ENCODE assay signal across 1 cellular context in the genomic region with DNA sequence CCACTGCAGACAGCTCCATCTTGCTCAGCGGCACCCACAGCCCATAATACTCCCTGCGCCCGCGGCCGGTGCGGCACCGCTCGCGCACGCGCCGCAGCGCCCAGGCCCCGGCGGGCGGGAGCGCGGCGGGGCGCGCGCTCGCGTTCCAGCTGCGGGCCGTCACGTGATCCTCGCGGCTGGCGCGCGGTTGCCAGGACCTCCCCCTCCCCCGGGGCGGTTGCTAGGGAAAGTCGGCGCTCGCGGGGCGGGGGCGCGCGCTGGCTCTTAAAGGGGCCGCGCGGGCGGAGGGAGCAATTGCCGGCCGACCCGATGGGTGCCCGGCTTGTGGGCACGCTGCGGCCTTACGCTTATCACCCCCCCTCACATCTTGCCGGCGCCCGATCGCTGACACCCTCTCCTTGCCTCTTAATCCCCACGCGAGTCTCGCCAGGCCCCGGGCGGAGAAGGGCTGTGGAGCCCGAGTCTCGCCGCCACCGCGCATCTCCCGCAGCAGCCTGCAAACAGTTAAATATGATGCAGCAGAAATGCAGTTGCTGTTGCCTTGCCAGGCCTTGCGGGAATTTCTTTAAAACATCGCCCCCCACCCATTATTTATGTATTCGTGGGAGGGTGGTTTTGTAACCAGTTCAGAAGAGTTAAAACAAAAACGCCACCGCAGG.
TF ChIP-seq lines count a peak whose summit lies in the region.

A gene (minus strand): TSS at position 45 of the 659 bp plus-strand sequence. CDS start 26 bp downstream, at position 19.

TF ChIP-seq in HEK293, 187 proteins besides CTCF, POLR2A, EP300 and RAD21 (continued from another document and continues in another):
- TF ChIP-seq, protein P1, sequence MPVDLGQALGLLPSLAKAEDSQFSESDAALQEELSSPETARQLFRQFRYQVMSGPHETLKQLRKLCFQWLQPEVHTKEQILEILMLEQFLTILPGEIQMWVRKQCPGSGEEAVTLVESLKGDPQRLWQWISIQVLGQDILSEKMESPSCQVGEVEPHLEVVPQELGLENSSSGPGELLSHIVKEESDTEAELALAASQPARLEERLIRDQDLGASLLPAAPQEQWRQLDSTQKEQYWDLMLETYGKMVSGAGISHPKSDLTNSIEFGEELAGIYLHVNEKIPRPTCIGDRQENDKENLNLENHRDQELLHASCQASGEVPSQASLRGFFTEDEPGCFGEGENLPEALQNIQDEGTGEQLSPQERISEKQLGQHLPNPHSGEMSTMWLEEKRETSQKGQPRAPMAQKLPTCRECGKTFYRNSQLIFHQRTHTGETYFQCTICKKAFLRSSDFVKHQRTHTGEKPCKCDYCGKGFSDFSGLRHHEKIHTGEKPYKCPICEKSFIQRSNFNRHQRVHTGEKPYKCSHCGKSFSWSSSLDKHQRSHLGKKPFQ (tag by site-specific recombination; IDR thresholded peaks at IDR 0.05), result no peak
- TF ChIP-seq ZNF221 (tag by site-specific recombination; IDR thresholded peaks at IDR 0.05; ENCODE audit: borderline replicate concordance) (no peak), ZNF521 (tag by site-specific recombination; IDR thresholded peaks at IDR 0.05) (no peak), ZBTB21 (tag by site-specific recombination; IDR thresholded peaks at IDR 0.05) (0 out of 2 replicates have a peak, but pooled peaks have one; percentile 15), KLF16 (tag by site-specific recombination; IDR thresholded peaks at IDR 0.05) (peak; percentile 49; the same call in 1 of the 2 replicates), ZBTB8A (tag by site-specific recombination; IDR thresholded peaks at IDR 0.05) (peak; percentile 98), KLF9 (tag by site-specific recombination; IDR thresholded peaks at IDR 0.05; ENCODE audit: low read depth) (no peak; the same call in 1 of the 2 replicates), ZXDB (tag by site-specific recombination; IDR thresholded peaks at IDR 0.05) (peak; percentile 82), SALL2 (tag by site-specific recombination; IDR thresholded peaks at IDR 0.05; ENCODE audit: borderline replicate concordance) (no peak), HOXD13 (CRISPR knock-in tag; IDR thresholded peaks at IDR 0.05; ENCODE audit: borderline replicate concordance) (no peak), ZNF16 (tag by site-specific recombination; IDR thresholded peaks at IDR 0.05; ENCODE audit: low read depth) (no peak), MEIS1 (CRISPR knock-in tag; IDR thresholded peaks at IDR 0.05; ENCODE audit: borderline replicate concordance) (no peak), ZNF792 (tag by site-specific recombination; IDR thresholded peaks at IDR 0.05) (no peak), ZNF560 (tag by site-specific recombination; IDR thresholded peaks at IDR 0.05; ENCODE audit: borderline replicate concordance) (no peak), PRDM1 (tag by site-specific recombination; IDR thresholded peaks at IDR 0.05) (no peak), ZNF239 (tag by site-specific recombination; IDR thresholded peaks at IDR 0.05) (no peak), MZF1 (tag by site-specific recombination; IDR thresholded peaks at IDR 0.05; ENCODE audit: borderline replicate concordance) (no peak), BCL11A (tag by site-specific recombination; IDR thresholded peaks at IDR 0.05; ENCODE audit: low read depth) (0 out of 2 replicates have a peak, but pooled peaks have one; percentile 15), SP7 (tag by site-specific recombination; IDR thresholded peaks at IDR 0.05) (peak; percentile 81), ZNF274 (IDR thresholded peaks at IDR 0.05; ENCODE audit: low read length) (no peak), ZNF274 (tag by site-specific recombination; IDR thresholded peaks at IDR 0.05; ENCODE audit: borderline replicate concordance) (no peak), IKZF3 (tag by site-specific recombination; IDR thresholded peaks at IDR 0.05) (0 out of 2 replicates have a peak, but pooled peaks have one; percentile 41), ZFP41 (tag by site-specific recombination; IDR thresholded peaks at IDR 0.05; ENCODE audit: borderline replicate concordance) (no peak), TRIM28 (IDR thresholded peaks at IDR 0.05; ENCODE audit: borderline replicate concordance, low read length) (no peak), ZNF266 (tag by site-specific recombination; IDR thresholded peaks at IDR 0.05; ENCODE audit: low read depth) (no peak), ZNF354C (tag by site-specific recombination; IDR thresholded peaks at IDR 0.05; ENCODE audit: borderline replicate concordance, low read depth) (no peak), SCRT2 (tag by site-specific recombination; IDR thresholded peaks at IDR 0.05) (peak; percentile 60; the same call in 1 of the 2 replicates), KLF7 (tag by site-specific recombination; IDR thresholded peaks at IDR 0.05; ENCODE audit: borderline replicate concordance) (no peak), ZNF146 (tag by site-specific recombination; IDR thresholded peaks at IDR 0.05) (no peak), KLF10 (tag by site-specific recombination; IDR thresholded peaks at IDR 0.05) (0 out of 2 replicates have a peak, but pooled peaks have one; percentile 50), ZNF558 (tag by site-specific recombination; IDR thresholded peaks at IDR 0.05) (no peak), ZNF677 (tag by site-specific recombination; IDR thresholded peaks at IDR 0.05) (no peak), ZNF202 (tag by site-specific recombination; IDR thresholded peaks at IDR 0.05; ENCODE audit: borderline replicate concordance) (no peak), SCRT1 (tag by site-specific recombination; IDR thresholded peaks at IDR 0.05; ENCODE audit: borderline replicate concordance) (no peak), ZNF112 (tag by site-specific recombination; IDR thresholded peaks at IDR 0.05) (no peak), ZNF24 (tag by site-specific recombination; IDR thresholded peaks at IDR 0.05) (peak; percentile 81), ZNF776 (tag by site-specific recombination; IDR thresholded peaks at IDR 0.05; ENCODE audit: borderline replicate concordance) (no peak), ZNF155 (tag by site-specific recombination; IDR thresholded peaks at IDR 0.05) (no peak), ZEB2 (tag by site-specific recombination; IDR thresholded peaks at IDR 0.05) (peak; percentile 94), FEZF1 (tag by site-specific recombination; IDR thresholded peaks at IDR 0.05) (0 out of 2 replicates have a peak, but pooled peaks have one; percentile 7), ZNF324 (tag by site-specific recombination; IDR thresholded peaks at IDR 0.05) (peak; percentile 89), ZNF37A (tag by site-specific recombination; IDR thresholded peaks at IDR 0.05) (no peak)
- TF ChIP-seq, protein P2, sequence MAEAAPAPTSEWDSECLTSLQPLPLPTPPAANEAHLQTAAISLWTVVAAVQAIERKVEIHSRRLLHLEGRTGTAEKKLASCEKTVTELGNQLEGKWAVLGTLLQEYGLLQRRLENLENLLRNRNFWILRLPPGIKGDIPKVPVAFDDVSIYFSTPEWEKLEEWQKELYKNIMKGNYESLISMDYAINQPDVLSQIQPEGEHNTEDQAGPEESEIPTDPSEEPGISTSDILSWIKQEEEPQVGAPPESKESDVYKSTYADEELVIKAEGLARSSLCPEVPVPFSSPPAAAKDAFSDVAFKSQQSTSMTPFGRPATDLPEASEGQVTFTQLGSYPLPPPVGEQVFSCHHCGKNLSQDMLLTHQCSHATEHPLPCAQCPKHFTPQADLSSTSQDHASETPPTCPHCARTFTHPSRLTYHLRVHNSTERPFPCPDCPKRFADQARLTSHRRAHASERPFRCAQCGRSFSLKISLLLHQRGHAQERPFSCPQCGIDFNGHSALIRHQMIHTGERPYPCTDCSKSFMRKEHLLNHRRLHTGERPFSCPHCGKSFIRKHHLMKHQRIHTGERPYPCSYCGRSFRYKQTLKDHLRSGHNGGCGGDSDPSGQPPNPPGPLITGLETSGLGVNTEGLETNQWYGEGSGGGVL (tag by site-specific recombination; IDR thresholded peaks at IDR 0.05), result peak; percentile 87
- TF ChIP-seq, protein P3, sequence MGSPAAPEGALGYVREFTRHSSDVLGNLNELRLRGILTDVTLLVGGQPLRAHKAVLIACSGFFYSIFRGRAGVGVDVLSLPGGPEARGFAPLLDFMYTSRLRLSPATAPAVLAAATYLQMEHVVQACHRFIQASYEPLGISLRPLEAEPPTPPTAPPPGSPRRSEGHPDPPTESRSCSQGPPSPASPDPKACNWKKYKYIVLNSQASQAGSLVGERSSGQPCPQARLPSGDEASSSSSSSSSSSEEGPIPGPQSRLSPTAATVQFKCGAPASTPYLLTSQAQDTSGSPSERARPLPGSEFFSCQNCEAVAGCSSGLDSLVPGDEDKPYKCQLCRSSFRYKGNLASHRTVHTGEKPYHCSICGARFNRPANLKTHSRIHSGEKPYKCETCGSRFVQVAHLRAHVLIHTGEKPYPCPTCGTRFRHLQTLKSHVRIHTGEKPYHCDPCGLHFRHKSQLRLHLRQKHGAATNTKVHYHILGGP (tag by site-specific recombination; IDR thresholded peaks at IDR 0.05), result no peak
- TF ChIP-seq, protein P4, sequence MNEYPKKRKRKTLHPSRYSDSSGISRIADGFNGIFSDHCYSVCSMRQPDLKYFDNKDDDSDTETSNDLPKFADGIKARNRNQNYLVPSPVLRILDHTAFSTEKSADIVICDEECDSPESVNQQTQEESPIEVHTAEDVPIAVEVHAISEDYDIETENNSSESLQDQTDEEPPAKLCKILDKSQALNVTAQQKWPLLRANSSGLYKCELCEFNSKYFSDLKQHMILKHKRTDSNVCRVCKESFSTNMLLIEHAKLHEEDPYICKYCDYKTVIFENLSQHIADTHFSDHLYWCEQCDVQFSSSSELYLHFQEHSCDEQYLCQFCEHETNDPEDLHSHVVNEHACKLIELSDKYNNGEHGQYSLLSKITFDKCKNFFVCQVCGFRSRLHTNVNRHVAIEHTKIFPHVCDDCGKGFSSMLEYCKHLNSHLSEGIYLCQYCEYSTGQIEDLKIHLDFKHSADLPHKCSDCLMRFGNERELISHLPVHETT (tag by site-specific recombination; IDR thresholded peaks at IDR 0.05), result no peak
- TF ChIP-seq, protein P5, sequence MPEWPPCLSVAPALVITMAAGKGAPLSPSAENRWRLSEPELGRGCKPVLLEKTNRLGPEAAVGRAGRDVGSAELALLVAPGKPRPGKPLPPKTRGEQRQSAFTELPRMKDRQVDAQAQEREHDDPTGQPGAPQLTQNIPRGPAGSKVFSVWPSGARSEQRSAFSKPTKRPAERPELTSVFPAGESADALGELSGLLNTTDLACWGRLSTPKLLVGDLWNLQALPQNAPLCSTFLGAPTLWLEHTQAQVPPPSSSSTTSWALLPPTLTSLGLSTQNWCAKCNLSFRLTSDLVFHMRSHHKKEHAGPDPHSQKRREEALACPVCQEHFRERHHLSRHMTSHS (tag by site-specific recombination; IDR thresholded peaks at IDR 0.05), result 0 out of 2 replicates have a peak, but pooled peaks have one; percentile 15
- TF ChIP-seq, protein P6, sequence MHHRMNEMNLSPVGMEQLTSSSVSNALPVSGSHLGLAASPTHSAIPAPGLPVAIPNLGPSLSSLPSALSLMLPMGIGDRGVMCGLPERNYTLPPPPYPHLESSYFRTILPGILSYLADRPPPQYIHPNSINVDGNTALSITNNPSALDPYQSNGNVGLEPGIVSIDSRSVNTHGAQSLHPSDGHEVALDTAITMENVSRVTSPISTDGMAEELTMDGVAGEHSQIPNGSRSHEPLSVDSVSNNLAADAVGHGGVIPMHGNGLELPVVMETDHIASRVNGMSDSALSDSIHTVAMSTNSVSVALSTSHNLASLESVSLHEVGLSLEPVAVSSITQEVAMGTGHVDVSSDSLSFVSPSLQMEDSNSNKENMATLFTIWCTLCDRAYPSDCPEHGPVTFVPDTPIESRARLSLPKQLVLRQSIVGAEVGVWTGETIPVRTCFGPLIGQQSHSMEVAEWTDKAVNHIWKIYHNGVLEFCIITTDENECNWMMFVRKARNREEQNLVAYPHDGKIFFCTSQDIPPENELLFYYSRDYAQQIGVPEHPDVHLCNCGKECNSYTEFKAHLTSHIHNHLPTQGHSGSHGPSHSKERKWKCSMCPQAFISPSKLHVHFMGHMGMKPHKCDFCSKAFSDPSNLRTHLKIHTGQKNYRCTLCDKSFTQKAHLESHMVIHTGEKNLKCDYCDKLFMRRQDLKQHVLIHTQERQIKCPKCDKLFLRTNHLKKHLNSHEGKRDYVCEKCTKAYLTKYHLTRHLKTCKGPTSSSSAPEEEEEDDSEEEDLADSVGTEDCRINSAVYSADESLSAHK (tag by site-specific recombination; IDR thresholded peaks at IDR 0.05), result peak; percentile 25; the same call in 1 of the 2 replicates
- TF ChIP-seq, protein P7, sequence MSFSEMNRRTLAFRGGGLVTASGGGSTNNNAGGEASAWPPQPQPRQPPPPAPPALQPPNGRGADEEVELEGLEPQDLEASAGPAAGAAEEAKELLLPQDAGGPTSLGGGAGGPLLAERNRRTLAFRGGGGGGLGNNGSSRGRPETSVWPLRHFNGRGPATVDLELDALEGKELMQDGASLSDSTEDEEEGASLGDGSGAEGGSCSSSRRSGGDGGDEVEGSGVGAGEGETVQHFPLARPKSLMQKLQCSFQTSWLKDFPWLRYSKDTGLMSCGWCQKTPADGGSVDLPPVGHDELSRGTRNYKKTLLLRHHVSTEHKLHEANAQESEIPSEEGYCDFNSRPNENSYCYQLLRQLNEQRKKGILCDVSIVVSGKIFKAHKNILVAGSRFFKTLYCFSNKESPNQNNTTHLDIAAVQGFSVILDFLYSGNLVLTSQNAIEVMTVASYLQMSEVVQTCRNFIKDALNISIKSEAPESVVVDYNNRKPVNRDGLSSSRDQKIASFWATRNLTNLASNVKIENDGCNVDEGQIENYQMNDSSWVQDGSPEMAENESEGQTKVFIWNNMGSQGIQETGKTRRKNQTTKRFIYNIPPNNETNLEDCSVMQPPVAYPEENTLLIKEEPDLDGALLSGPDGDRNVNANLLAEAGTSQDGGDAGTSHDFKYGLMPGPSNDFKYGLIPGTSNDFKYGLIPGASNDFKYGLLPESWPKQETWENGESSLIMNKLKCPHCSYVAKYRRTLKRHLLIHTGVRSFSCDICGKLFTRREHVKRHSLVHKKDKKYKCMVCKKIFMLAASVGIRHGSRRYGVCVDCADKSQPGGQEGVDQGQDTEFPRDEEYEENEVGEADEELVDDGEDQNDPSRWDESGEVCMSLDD (tag by site-specific recombination; IDR thresholded peaks at IDR 0.05), result 0 out of 2 replicates have a peak, but pooled peaks have one; percentile 37
- TF ChIP-seq, protein P8, sequence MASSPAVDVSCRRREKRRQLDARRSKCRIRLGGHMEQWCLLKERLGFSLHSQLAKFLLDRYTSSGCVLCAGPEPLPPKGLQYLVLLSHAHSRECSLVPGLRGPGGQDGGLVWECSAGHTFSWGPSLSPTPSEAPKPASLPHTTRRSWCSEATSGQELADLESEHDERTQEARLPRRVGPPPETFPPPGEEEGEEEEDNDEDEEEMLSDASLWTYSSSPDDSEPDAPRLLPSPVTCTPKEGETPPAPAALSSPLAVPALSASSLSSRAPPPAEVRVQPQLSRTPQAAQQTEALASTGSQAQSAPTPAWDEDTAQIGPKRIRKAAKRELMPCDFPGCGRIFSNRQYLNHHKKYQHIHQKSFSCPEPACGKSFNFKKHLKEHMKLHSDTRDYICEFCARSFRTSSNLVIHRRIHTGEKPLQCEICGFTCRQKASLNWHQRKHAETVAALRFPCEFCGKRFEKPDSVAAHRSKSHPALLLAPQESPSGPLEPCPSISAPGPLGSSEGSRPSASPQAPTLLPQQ (tag by site-specific recombination; IDR thresholded peaks at IDR 0.05), result peak; percentile 100
- TF ChIP-seq, protein P9, sequence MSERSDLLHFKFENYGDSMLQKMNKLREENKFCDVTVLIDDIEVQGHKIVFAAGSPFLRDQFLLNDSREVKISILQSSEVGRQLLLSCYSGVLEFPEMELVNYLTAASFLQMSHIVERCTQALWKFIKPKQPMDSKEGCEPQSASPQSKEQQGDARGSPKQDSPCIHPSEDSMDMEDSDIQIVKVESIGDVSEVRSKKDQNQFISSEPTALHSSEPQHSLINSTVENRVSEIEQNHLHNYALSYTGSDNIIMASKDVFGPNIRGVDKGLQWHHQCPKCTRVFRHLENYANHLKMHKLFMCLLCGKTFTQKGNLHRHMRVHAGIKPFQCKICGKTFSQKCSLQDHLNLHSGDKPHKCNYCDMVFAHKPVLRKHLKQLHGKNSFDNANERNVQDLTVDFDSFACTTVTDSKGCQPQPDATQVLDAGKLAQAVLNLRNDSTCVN (tag by site-specific recombination; optimal IDR thresholded peaks at IDR 0.05), result peak; percentile 89
